ENCODE assay signal across 20 cellular contexts in the genomic region with DNA sequence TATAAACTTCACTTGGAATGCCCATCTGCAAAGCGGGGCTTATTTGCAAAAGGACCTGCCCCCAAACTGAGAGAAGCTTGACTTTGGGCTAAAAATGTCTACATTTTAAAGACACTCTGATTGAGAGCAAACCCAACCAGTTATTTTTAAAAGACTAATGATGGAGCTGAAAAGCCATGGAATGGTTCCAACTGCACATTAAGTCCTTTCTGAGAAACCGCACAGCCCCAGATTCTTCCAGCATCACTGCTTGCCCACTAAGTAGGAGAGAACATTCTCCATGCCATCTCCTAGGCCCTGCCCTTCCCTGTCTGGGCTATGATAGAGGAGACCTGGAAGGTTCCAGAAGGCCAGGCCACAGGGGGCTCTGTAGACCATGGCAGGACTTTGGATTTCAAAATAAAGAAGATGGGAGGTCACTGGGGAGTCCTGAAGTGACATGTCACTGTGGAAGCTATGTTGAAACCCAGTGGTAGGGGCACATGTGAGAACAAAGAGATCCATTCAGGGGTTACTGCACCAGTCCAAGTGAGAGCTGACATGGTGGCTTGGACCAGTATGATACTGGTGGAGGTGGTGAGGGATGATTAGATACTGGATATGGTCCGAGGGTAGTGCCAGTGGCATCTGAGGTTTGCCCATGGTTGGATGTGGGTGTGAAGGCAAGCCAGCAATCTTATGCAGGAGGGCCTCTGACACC.
"Had no signal": no experiment of that assay in that cellular context is flagged by ENCODE, and none has a peak within 500 bp of the region (broad histone marks: within the 10 kb centered on the region; RNA-seq: fewer than 3 reads in every experiment).

No MANE protein-coding gene starts in this region.

- H3K4me1 Mint-ChIP-seq: activated B cell treated with CpG ODN at 0.5 μM for 24 hours; activated naive CD4-positive, alpha-beta T cell treated with anti-CD3 and anti-CD28 coated beads, Interleukin-2, amount 50 U/mL, for 24 hours; naive thymus-derived CD4-positive, alpha-beta T cell; neural progenitor cell had no signal

- H3K4me3 ChIP-seq: body of pancreas, colonic mucosa, gastroesophageal sphincter, heart left ventricle, neural progenitor cell, ovary, tibial artery, vagina had no signal

- DNase-seq: activated B cell treated with CpG ODN at 0.5 μM for 24 hours; activated CD4-positive, alpha-beta T cell treated with anti-CD3 and anti-CD28 coated beads for 48 hours; activated CD8-positive, alpha-beta T cell treated with anti-CD3 and anti-CD28 coated beads, Interleukin-2, amount 10 ng/mL, durations not matched to agents 7 days and 5 days; activated gamma-delta T cell; body of pancreas; caudate nucleus; colonic mucosa; mesenchymal stem cell; naive thymus-derived CD4-positive, alpha-beta T cell; stimulated activated naive CD4-positive, alpha-beta T cell; T-helper 1 cell; T-helper 9 cell; tibial artery had no signal

- H3K36me3 Mint-ChIP-seq: activated naive CD4-positive, alpha-beta T cell treated with anti-CD3 and anti-CD28 coated beads, Interleukin-2, amount 50 U/mL, for 24 hours; naive thymus-derived CD4-positive, alpha-beta T cell; neural progenitor cell had no signal

- H3K9me3 Mint-ChIP-seq: activated B cell treated with CpG ODN at 0.5 μM for 24 hours; activated naive CD4-positive, alpha-beta T cell treated with anti-CD3 and anti-CD28 coated beads, Interleukin-2, amount 50 U/mL, for 24 hours; naive thymus-derived CD4-positive, alpha-beta T cell; neural progenitor cell had no signal

- H3K27me3 Mint-ChIP-seq: activated B cell treated with CpG ODN at 0.5 μM for 24 hours; activated naive CD4-positive, alpha-beta T cell treated with anti-CD3 and anti-CD28 coated beads, Interleukin-2, amount 50 U/mL, for 24 hours; naive thymus-derived CD4-positive, alpha-beta T cell had no signal

- H3K27ac ChIP-seq: body of pancreas, colonic mucosa, gastroesophageal sphincter, heart left ventricle, neural progenitor cell, ovary, tibial artery, vagina had no signal

- ATAC-seq: activated CD8-positive, alpha-beta T cell treated with anti-CD3 and anti-CD28 coated beads, Interleukin-2, amount 10 ng/mL, durations not matched to agents 7 days and 5 days; body of pancreas; esophagus mucosa; gastroesophageal sphincter; heart left ventricle; naive thymus-derived CD4-positive, alpha-beta T cell had no signal

- H3K27ac Mint-ChIP-seq: activated B cell treated with CpG ODN at 0.5 μM for 24 hours; activated CD8-positive, alpha-beta T cell treated with anti-CD3 and anti-CD28 coated beads, Interleukin-2, amount 10 ng/mL, durations not matched to agents 7 days and 5 days; activated naive CD4-positive, alpha-beta T cell treated with anti-CD3 and anti-CD28 coated beads, Interleukin-2, amount 50 U/mL, for 24 hours; naive thymus-derived CD4-positive, alpha-beta T cell; neural progenitor cell had no signal

- H3K4me3 Mint-ChIP-seq: activated B cell treated with CpG ODN at 0.5 μM for 24 hours; activated CD8-positive, alpha-beta T cell treated with anti-CD3 and anti-CD28 coated beads, Interleukin-2, amount 10 ng/mL, durations not matched to agents 7 days and 5 days; activated naive CD4-positive, alpha-beta T cell treated with anti-CD3 and anti-CD28 coated beads, Interleukin-2, amount 50 U/mL, for 24 hours; naive thymus-derived CD4-positive, alpha-beta T cell; neural progenitor cell had no signal
